Comparison of ENCODE assay signal across 8 cellular contexts in genomic region chr19:46624958-46625661, GRCh38. TPM values are rescaled to one million over a fixed set of nuclear protein-coding genes. Genes with fewer than 3 reads are reported as not detected.
A peak's percentile ranks its signal among the peaks of the same experiment; 100 is the strongest.
DNase-seq lines count a peak whose midpoint lies in the region; ATAC-seq and TF ChIP-seq lines count a peak whose summit lies in the region.

TSS of gene PTGIR (minus strand) at chr19:46625089. CDS start at chr19:46624225, 864 bp downstream.

- H3K36me3 ChIP-seq in WERI-Rb-1, result no peaks in the 10 kb centered on the region

- TF ChIP-seq CTCF in WERI-Rb-1 (IDR thresholded peaks at IDR 0.05; ENCODE audit: low read depth, low read length), result no peak

- H3K27me3 Mint-ChIP-seq in stimulated activated memory B cell treated with anti-CD40 and anti-IgM and Interleukin-4, amounts not matched to agents 10 μg/mL and 1 μg/mL and 100 μg/mL, for 72 hours, result no peaks in the 10 kb centered on the region

- ATAC-seq in left cardiac atrium (peak; percentile 72 to 73), HG02870 (IDR thresholded peaks at IDR 0.05; ENCODE audit: unreplicated experiment) (no peak)
- peak; percentile 57 for ATAC-seq in stimulated activated memory B cell treated with anti-CD40 and anti-IgM and Interleukin-4, amounts not matched to agents 10 μg/mL and 1 μg/mL and 100 μg/mL, for 72 hours

- intact Hi-C loops in left cardiac atrium (cut with DNase I), result no loop called here

- peaks cover 74% of the 10 kb centered on the region for H3K4me1 Mint-ChIP-seq in stimulated activated memory B cell treated with anti-CD40 and anti-IgM and Interleukin-4, amounts not matched to agents 10 μg/mL and 1 μg/mL and 100 μg/mL, for 72 hours

- H3K4me3 Mint-ChIP-seq in stimulated activated memory B cell treated with anti-CD40 and anti-IgM and Interleukin-4, amounts not matched to agents 10 μg/mL and 1 μg/mL and 100 μg/mL, for 72 hours, result peak within 1 kb of the TSS; percentile 90

- peak within 1 kb of the TSS; percentile 86 for H3K27ac Mint-ChIP-seq in stimulated activated memory B cell treated with anti-CD40 and anti-IgM and Interleukin-4, amounts not matched to agents 10 μg/mL and 1 μg/mL and 100 μg/mL, for 72 hours

- peaks cover 45% of the 10 kb centered on the region for H3K36me3 Mint-ChIP-seq in stimulated activated memory B cell treated with anti-CD40 and anti-IgM and Interleukin-4, amounts not matched to agents 10 μg/mL and 1 μg/mL and 100 μg/mL, for 72 hours

- peak; percentile 73 for DNase-seq in stimulated activated CD4-positive, alpha-beta T cell treated with anti-CD3 and anti-CD28 coated beads, Interleukin-15, amount 100 ng/mL, for 24 hours
- DNase-seq in stimulated activated CD4-positive, alpha-beta T cell treated with anti-CD3 and anti-CD28 coated beads, Interleukin-12 subunit alpha, Interleukin-12 subunit beta, amount 100 ng/mL, for 4 hours, result no peak
- DNase-seq in WERI-Rb-1 (peak; percentile 34), left cardiac atrium (peak; percentile 81), kidney glomerular epithelial cell (lab: John Stamatoyannopoulos, UW) (no peak), HPDE6-E6E7 (ENCODE audit: extremely low spot score) (no peak)

- no peaks in the 10 kb centered on the region for H3K27me3 ChIP-seq in WERI-Rb-1 (ENCODE audit: insufficient read depth, low read depth, severe bottlenecking)

- no peaks in the 10 kb centered on the region for H3K9me3 ChIP-seq in WERI-Rb-1 (ENCODE audit: severe bottlenecking)

- no peak within 1 kb of the TSS; the same call in 1 of the 2 replicates for H3K27ac ChIP-seq in WERI-Rb-1

- no peaks in the 10 kb centered on the region for H3K9me3 Mint-ChIP-seq in stimulated activated memory B cell treated with anti-CD40 and anti-IgM and Interleukin-4, amounts not matched to agents 10 μg/mL and 1 μg/mL and 100 μg/mL, for 72 hours

- no peak within 1 kb of the TSS for H3K4me3 ChIP-seq in WERI-Rb-1 (ENCODE audit: low read depth, low read length)

RNA-seq across cellular contexts. Expression of gene PTGIR, which starts in this region (rescaled TPM):
- total RNA-seq in left cardiac atrium, result 10 to 100 TPM in 1 of 2 donors, 1 to 10 TPM in 1; 5.5 to 14.8 TPM

Comparison
In these comparisons a context has a peak if more than half of its experiments do, and no peak if none do; other contexts are left out.
1. DNase-seq: peak in stimulated activated CD4-positive, alpha-beta T cell treated with anti-CD3 and anti-CD28 coated beads, Interleukin-15, amount 100 ng/mL, for 24 hours (single experiment), WERI-Rb-1 (single experiment) and left cardiac atrium (single experiment); none in stimulated activated CD4-positive, alpha-beta T cell treated with anti-CD3 and anti-CD28 coated beads, Interleukin-12 subunit alpha, Interleukin-12 subunit beta, amount 100 ng/mL, for 4 hours (single experiment), kidney glomerular epithelial cell (single experiment) and HPDE6-E6E7 (single experiment).